Comparison of ENCODE assay signal across 8 cellular contexts in genomic region chr5:78162253-78162862, GRCh38.
DNase-seq lines count a peak whose midpoint lies in the region; ATAC-seq and TF ChIP-seq lines count a peak whose summit lies in the region.

No MANE protein-coding gene starts in this region.

- CTCF ChIA-PET in MCF 10A (lab: Yijun Ruan, JAX) = interaction anchor here (1.2 kb wide), 1 partner anchor 744 kb away, joined by 4 read pairs; no protein-coding TSS in a partner anchor

- H3K27me3 Mint-ChIP-seq in MCF 10A (ENCODE audit: insufficient read depth, unreplicated experiment) = no peaks in the 10 kb centered on the region

- H3K4me3 ChIP-seq in breast epithelium = no peak overlapping the region
- H3K4me3 ChIP-seq in adipocyte (ENCODE audit: low read length) = no peak overlapping the region
- H3K4me3 ChIP-seq in liver (ENCODE audit: low read depth in 1 of 3, low read length in 3 of 3) = no peak overlapping the region
- H3K4me3 ChIP-seq in gastrocnemius medialis = no peak overlapping the region

- intact Hi-C loops in MCF 10A (cut with micrococcal nuclease) (loop anchor here (1.0 kb wide), 1 partner anchor 602 kb away; no protein-coding TSS in a partner anchor), breast epithelium (cut with DNase I; ENCODE audit: low total_unique reads) (no loop called here), gastrocnemius medialis (cut with DNase I; ENCODE audit: low total_unique reads) (no loop called here)

- H3K27me3 ChIP-seq in breast epithelium (no peaks in the 10 kb centered on the region), adipocyte (replicated peaks; ENCODE audit: control insufficient read depth, insufficient read depth, low read length) (no peaks in the 10 kb centered on the region), liver (ENCODE audit: control insufficient read depth in 4 of 4, insufficient read depth in 4 of 4, low read length in 3 of 4) (no peaks in the 10 kb centered on the region), gastrocnemius medialis (no peaks in the 10 kb centered on the region)

- POLR2A ChIA-PET in MCF 10A (lab: Yijun Ruan, JAX) = no interaction called here

- H3K4me3 Mint-ChIP-seq in MCF 10A (ENCODE audit: unreplicated experiment) = no peak overlapping the region

- no peaks in the 10 kb centered on the region for H3K4me1 Mint-ChIP-seq in MCF 10A (ENCODE audit: insufficient read depth, unreplicated experiment)

- in situ Hi-C loops in gastrocnemius medialis (cut with MboI; ENCODE audit: low sequenced_read_pairs in 4 of 4) = no loop called here

- no peak overlapping the region for H3K27ac Mint-ChIP-seq in MCF 10A (ENCODE audit: low read depth, unreplicated experiment)

- WGBS in liver = 94% methylated on average over 3 of the region's 3 CpGs

- TF ChIP-seq CTCF in MCF 10A (IDR thresholded peaks at IDR 0.05; ENCODE audit: unreplicated experiment) (peak; percentile 36), breast epithelium (IDR thresholded peaks at IDR 0.05) (peak in 1 of 3 donors; percentile 41), liver (IDR thresholded peaks at IDR 0.05; ENCODE audit: low read depth, low read length, missing input control) (peak; percentile 39), gastrocnemius medialis (IDR thresholded peaks at IDR 0.05 in 4 of 5, conservative IDR thresholded peaks at IDR 0.05 in 1 of 5) (peak in 2 of 5 experiments; percentile 18 to 35)

- peaks cover 45% of the 10 kb centered on the region for H3K36me3 Mint-ChIP-seq in MCF 10A (ENCODE audit: insufficient read depth, unreplicated experiment)

- H3K9me3 Mint-ChIP-seq in MCF 10A (ENCODE audit: unreplicated experiment) = no peaks in the 10 kb centered on the region

- BruUV-seq in MCF 10A (replicated peaks; lab: Mats Ljungman, UMichigan) = no TSS peak

- H3K27ac ChIP-seq in breast epithelium (no peak overlapping the region), liver (ENCODE audit: low read depth in 1 of 2, low read length in 2 of 2) (no peak overlapping the region), gastrocnemius medialis (no peak overlapping the region)

- H3K9ac ChIP-seq in adipocyte (ENCODE audit: low read length) (no peak overlapping the region), liver (ENCODE audit: low read depth in 1 of 2, low read length in 2 of 2) (no peak overlapping the region)

- TF ChIP-seq POLR2A in breast epithelium (IDR thresholded peaks at IDR 0.05) (no peak), gastrocnemius medialis (IDR thresholded peaks at IDR 0.05) (no peak)

- H3K4me1 ChIP-seq in breast epithelium (no peaks in the 10 kb centered on the region), adipocyte (ENCODE audit: control insufficient read depth, insufficient read depth, low read length) (no peaks in the 10 kb centered on the region), liver (ENCODE audit: control insufficient read depth in 4 of 4, insufficient read depth in 4 of 4, low read length in 3 of 4) (no peaks in the 10 kb centered on the region), gastrocnemius medialis (no peaks in the 10 kb centered on the region)

- H3K9me3 ChIP-seq in breast epithelium (no peaks in the 10 kb centered on the region), adipocyte (ENCODE audit: control insufficient read depth, low read length) (peaks cover 3% of the 10 kb centered on the region), liver (ENCODE audit: control insufficient read depth in 4 of 4, low read length in 3 of 4) (no peaks in the 10 kb centered on the region), gastrocnemius medialis (no peaks in the 10 kb centered on the region)

- peaks cover 5% of the 10 kb centered on the region for H3K36me3 ChIP-seq in breast epithelium
- H3K36me3 ChIP-seq in adipocyte (ENCODE audit: control insufficient read depth, insufficient read depth, low read length, severe bottlenecking) = peaks cover 18% of the 10 kb centered on the region
- H3K36me3 ChIP-seq in liver (ENCODE audit: control insufficient read depth in 4 of 4, insufficient read depth in 3 of 4, low read depth in 1 of 4, low read length in 3 of 4) = peaks cover 0 to 9% (median 2%) of the 10 kb centered on the region in 4 donors
- H3K36me3 ChIP-seq in gastrocnemius medialis = peaks cover 0 to 4% of the 10 kb centered on the region in 2 donors

- DNase-seq in MCF 10A (ENCODE audit: unreplicated experiment) (peak; percentile 55), breast epithelium (ENCODE audit: low spot score in 2 of 2) (no peak), NCI-H1105 treated with DMSO at 0.1 percent for 48 hours (lab: John Stamatoyannopoulos, UW) (peak; percentile 28), adipocyte (ENCODE audit: low read depth) (peak; percentile 44), gastrocnemius medialis (no peak)

- ATAC-seq in GM21390 (IDR thresholded peaks at IDR 0.05; ENCODE audit: unreplicated experiment) (no peak), gastrocnemius medialis (no peak), HG02840 (IDR thresholded peaks at IDR 0.05; ENCODE audit: low FRiP score, unreplicated experiment) (no peak)

- TF ChIP-seq RAD21 in liver (IDR thresholded peaks at IDR 0.05) = peak; percentile 74 to 83

TF ChIP-seq in liver, 16 proteins besides CTCF, POLR2A, EP300 and RAD21:
- TF ChIP-seq TAF1 (conservative IDR thresholded peaks at IDR 0.05) (no peak), REST (IDR thresholded peaks at IDR 0.05) (no peak), HNF4G (IDR thresholded peaks at IDR 0.05) (no peak), HNF4A (conservative IDR thresholded peaks at IDR 0.05) (no peak), GABPA (IDR thresholded peaks at IDR 0.05 in 1 of 2, conservative IDR thresholded peaks at IDR 0.05 in 1 of 2) (no peak), MAX (IDR thresholded peaks at IDR 0.05) (no peak), FOXA1 (IDR thresholded peaks at IDR 0.05) (no peak), ZBTB33 (IDR thresholded peaks at IDR 0.05) (no peak), EGR1 (IDR thresholded peaks at IDR 0.05; ENCODE audit: low read depth in 2 of 2) (no peak), RXRA (IDR thresholded peaks at IDR 0.05) (no peak), NR2F2 (IDR thresholded peaks at IDR 0.05) (no peak), FOXA2 (IDR thresholded peaks at IDR 0.05) (no peak), ATF3 (IDR thresholded peaks at IDR 0.05) (no peak), SP1 (IDR thresholded peaks at IDR 0.05) (no peak), YY1 (IDR thresholded peaks at IDR 0.05) (no peak)

Comparison
In these comparisons a context has a peak if more than half of its experiments do, and no peak if none do; other contexts are left out.
1. DNase-seq: peak in MCF 10A (single experiment), NCI-H1105 treated with DMSO at 0.1 percent for 48 hours (single experiment) and adipocyte (single experiment); none in breast epithelium (0 of 2) and gastrocnemius medialis (0 of 2).